ENCODE assay signal across 8 cellular contexts in the genomic region with DNA sequence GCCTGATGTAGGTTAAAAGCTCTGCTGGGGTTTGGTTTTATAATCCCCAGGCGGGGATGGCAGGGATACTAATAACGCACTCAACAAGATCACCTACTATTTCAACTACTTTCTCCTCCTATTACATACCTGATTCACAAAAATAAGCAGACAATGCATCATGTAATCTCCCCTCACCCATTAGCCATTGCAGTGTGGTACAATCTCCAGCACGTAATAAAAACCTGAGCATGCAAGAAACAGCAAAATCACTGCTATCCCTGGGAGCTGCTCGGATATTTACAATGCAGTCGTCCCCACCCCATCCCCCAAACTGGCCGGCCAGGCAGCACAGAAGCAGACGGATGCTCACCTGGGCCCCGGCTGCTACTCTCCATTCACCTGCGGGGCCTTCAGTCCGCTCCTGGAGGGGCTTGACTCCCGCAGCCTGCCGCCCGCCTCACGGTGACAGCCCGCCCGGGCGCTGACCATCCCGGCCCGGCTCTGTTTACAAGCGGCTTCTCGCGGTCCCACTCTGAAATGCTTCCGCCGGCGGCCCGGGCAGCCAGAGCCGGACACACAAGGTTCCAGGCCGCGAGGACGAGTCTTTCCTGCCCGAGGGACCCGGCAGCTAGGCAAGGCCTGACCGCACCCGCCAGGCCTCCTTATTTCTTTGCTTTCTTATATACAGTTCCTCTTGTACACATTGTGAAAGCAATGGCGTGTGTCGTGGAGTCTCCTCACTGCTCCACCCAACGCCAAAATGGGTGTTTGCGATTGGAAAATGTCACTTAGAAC. TPM values are rescaled to one million over a fixed set of nuclear protein-coding genes. Genes with fewer than 3 reads are reported as not detected.
A peak's percentile ranks its signal among the peaks of the same experiment; 100 is the strongest.
DNase-seq lines count a peak whose midpoint lies in the region; ATAC-seq, FAIRE-seq and TF ChIP-seq lines count a peak whose summit lies in the region.

A gene with protein sequence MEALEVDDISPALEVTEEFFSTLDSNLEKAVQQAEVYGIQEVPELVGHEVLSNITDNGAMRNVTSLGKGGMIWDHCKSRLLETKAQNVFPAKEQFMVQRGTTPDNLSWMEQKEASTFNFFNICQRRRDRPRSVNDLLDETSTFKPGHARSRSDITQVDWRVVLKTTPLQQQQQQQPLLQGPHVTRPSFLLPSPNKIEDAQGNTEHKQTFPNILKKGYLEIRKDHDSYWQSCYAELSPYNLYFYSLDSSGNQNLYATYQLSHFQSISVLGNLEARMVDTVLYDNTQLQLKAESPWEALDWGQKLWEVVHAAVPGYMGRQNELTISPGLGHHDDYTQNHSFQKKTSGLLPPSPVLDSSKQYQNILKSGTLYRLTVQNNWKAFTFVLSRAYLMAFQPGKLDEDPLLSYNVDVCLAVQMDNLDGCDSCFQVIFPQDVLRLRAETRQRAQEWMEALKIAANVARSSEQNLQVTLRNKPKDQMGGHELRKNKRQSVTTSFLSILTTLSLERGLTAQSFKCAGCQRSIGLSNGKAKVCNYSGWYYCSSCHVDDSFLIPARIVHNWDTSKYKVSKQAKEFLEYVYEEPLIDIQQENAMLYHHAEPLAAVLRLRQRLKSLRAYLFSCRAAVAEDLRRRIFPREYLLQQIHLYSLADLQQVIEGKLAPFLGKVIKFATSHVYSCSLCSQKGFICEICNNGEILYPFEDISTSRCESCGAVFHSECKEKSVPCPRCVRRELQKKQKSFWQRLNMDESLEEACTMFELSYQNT (minus strand): TSS at position 491 of the 777 bp plus-strand sequence. CDS start 23,888 bp downstream, outside the sequence.

- intact Hi-C loops in dendritic cell treated with granulocyte-macrophage colony-stimulating factor and Interleukin-4, amounts not matched to agents 40 ng/mL and 50 ng/mL, for 4 days (cut with micrococcal nuclease) = loop anchor here (10.0 kb wide), 1 partner anchor 400 kb away; a partner anchor contains a TSS
- intact Hi-C loops in HepG2 (cut with micrococcal nuclease; ENCODE audit: unreplicated experiment) = no loop called here

- POLR2A ChIA-PET in activated CD4-positive, alpha-beta T cell treated with anti-CD3 and anti-CD28 coated beads, Interleukin-2, amount 10 ng/mL, durations not matched to agents 7 days and 5 days (lab: Charles Lee) = interaction anchor here (0.6 to 0.8 kb wide), 2 partner anchors 457 to 860 kb away, joined by 3 to 5 read pairs; no protein-coding TSS in a partner anchor
- POLR2A ChIA-PET in HepG2 (lab: Yijun Ruan, JAX) = interaction anchor here (0.6 to 2.5 kb wide), 21 partner anchors 9 to 495 kb away, joined by 3 to 16 read pairs (median 5); a partner anchor contains a TSS

- peak within 1 kb of the TSS; percentile 94 for H3K4me3 Mint-ChIP-seq in activated CD4-positive, alpha-beta T cell treated with anti-CD3 and anti-CD28 coated beads, Interleukin-2, amount 10 ng/mL, durations not matched to agents 7 days and 5 days
- peak within 1 kb of the TSS; percentile 91 for H3K4me3 Mint-ChIP-seq in dendritic cell treated with granulocyte-macrophage colony-stimulating factor and Interleukin-4, amounts not matched to agents 40 ng/mL and 50 ng/mL, for 4 days

- no peaks in the 10 kb centered on the region; a peak in 1 of 5 replicates for H3K27me3 ChIP-seq in HepG2 (ENCODE audit: control insufficient read depth in 1 of 2, insufficient read depth in 2 of 2, low read length in 2 of 2)

- peak within 1 kb of the TSS; percentile 90 for H3K4me3 ChIP-seq in AG10803 (ENCODE audit: low read length)
- H3K4me3 ChIP-seq in HepG2 (replicated peaks in 1 of 3; ENCODE audit: insufficient read depth in 1 of 3, low read depth in 2 of 3, low read length in 3 of 3) = peak within 1 kb of the TSS; percentile 86 to 93 (median 87)

- peak; percentile 50 to 66; a peak in 3 of 4 replicates for TF ChIP-seq EP300 in HepG2 (IDR thresholded peaks at IDR 0.05; ENCODE audit: low read depth in 2 of 2, low read length in 2 of 2)
- TF ChIP-seq EP300 in HepG2 (CRISPR knock-in tag; IDR thresholded peaks at IDR 0.05; ENCODE audit: borderline replicate concordance) = peak; percentile 79

- peak; percentile 80 to 90 for TF ChIP-seq POLR2A in HepG2 (IDR thresholded peaks at IDR 0.05; ENCODE audit: insufficient read depth in 1 of 2, low read depth in 2 of 2, low read length in 2 of 2)

- ATAC-seq in GM18873 (IDR thresholded peaks at IDR 0.05; ENCODE audit: low FRiP score, unreplicated experiment) = peak; percentile 83
- ATAC-seq in HG03135 (IDR thresholded peaks at IDR 0.05; ENCODE audit: unreplicated experiment) = peak; percentile 91
- ATAC-seq in HepG2 = peak; percentile 98

- 2% methylated on average over 25 of the region's 38 CpGs for WGBS in HepG2 (ENCODE audit: low lambda C conversion rate)

- peak within 1 kb of the TSS; percentile 98 for H2AFZ ChIP-seq in HepG2 (ENCODE audit: low read length)

- CTCF ChIA-PET in activated CD4-positive, alpha-beta T cell treated with anti-CD3 and anti-CD28 coated beads, Interleukin-2, amount 10 ng/mL, durations not matched to agents 7 days and 5 days (lab: Charles Lee) = interaction anchor here (0.6 to 1.5 kb wide), 3 partner anchors 16 to 259 kb away, joined by 3 to 8 read pairs (median 4); no protein-coding TSS in a partner anchor
- CTCF ChIA-PET in HepG2 (lab: Yijun Ruan, JAX; ENCODE audit: low intra/inter-chr PET ratio, low total read pairs) = no interaction called here

- no peaks in the 10 kb centered on the region for H3K9me3 ChIP-seq in HepG2 (ENCODE audit: low read length)

- H3K4me2 ChIP-seq in HepG2 (ENCODE audit: low read depth, low read length) = peak within 1 kb of the TSS; percentile 87

- H3K4me1 Mint-ChIP-seq in activated CD4-positive, alpha-beta T cell treated with anti-CD3 and anti-CD28 coated beads, Interleukin-2, amount 10 ng/mL, durations not matched to agents 7 days and 5 days = peaks cover 25% of the 10 kb centered on the region
- peaks cover 16% of the 10 kb centered on the region for H3K4me1 Mint-ChIP-seq in dendritic cell treated with granulocyte-macrophage colony-stimulating factor and Interleukin-4, amounts not matched to agents 40 ng/mL and 50 ng/mL, for 4 days (ENCODE audit: low read depth)

- no peak for TF ChIP-seq CTCF in AG10803 (conservative IDR thresholded peaks at IDR 0.05; ENCODE audit: low read length)
- peak; percentile 45 for TF ChIP-seq CTCF in HepG2 (CRISPR knock-in tag; IDR thresholded peaks at IDR 0.05)

- peak; percentile 77 for TF ChIP-seq RAD21 in HepG2 (CRISPR knock-in tag; IDR thresholded peaks at IDR 0.05)

- H3K27ac ChIP-seq in HepG2 (ENCODE audit: extremely low read length, insufficient read depth, low read length) = peak within 1 kb of the TSS; percentile 72

- H3K36me3 ChIP-seq in HepG2 (replicated peaks in 1 of 2; ENCODE audit: control insufficient read depth in 1 of 2, insufficient read depth in 2 of 2, low read length in 2 of 2) = 0 out of 5 replicates have a peak, but pooled peaks cover 0 to 3% of the 10 kb centered on the region in 2 experiments

- DNase-seq in AG10803 (ENCODE audit: low read depth) (peak; percentile 88), NCI-H460 (ENCODE audit: extremely low read depth, low read depth) (peak; percentile 73), HepG2 (ENCODE audit: low spot score) (peak; percentile 75)
- peak; percentile 74 for DNase-seq in activated CD4-positive, alpha-beta T cell treated with anti-CD3 and anti-CD28 coated beads, Interleukin-2, amount 10 ng/mL, durations not matched to agents 7 days and 5 days
- peak; percentile 78 for DNase-seq in stimulated activated CD4-positive, alpha-beta T cell treated with anti-CD3 and anti-CD28 coated beads, Interleukin-4, amount 100 ng/mL, for 1 hour

- H3K27me3 Mint-ChIP-seq in activated CD4-positive, alpha-beta T cell treated with anti-CD3 and anti-CD28 coated beads, Interleukin-2, amount 10 ng/mL, durations not matched to agents 7 days and 5 days = no peaks in the 10 kb centered on the region
- H3K27me3 Mint-ChIP-seq in dendritic cell treated with granulocyte-macrophage colony-stimulating factor and Interleukin-4, amounts not matched to agents 40 ng/mL and 50 ng/mL, for 4 days = no peaks in the 10 kb centered on the region

- TSS peak; percentile 76 for BruUV-seq in HepG2 (replicated peaks; lab: Mats Ljungman, UMichigan)

- H3K79me2 ChIP-seq in HepG2 (ENCODE audit: insufficient read depth, low read length) = peaks cover 6% of the 10 kb centered on the region

- no peak for FAIRE-seq in HepG2 (lab: Jason Lieb, UNC)

- H3K4me1 ChIP-seq in HepG2 (ENCODE audit: insufficient read depth, low read length) = peaks cover 21% of the 10 kb centered on the region

- H3K27ac Mint-ChIP-seq in activated CD4-positive, alpha-beta T cell treated with anti-CD3 and anti-CD28 coated beads, Interleukin-2, amount 10 ng/mL, durations not matched to agents 7 days and 5 days = peak within 1 kb of the TSS; percentile 93
- peak within 1 kb of the TSS; percentile 94 for H3K27ac Mint-ChIP-seq in dendritic cell treated with granulocyte-macrophage colony-stimulating factor and Interleukin-4, amounts not matched to agents 40 ng/mL and 50 ng/mL, for 4 days

- in situ Hi-C loops in HepG2 (cut with HindIII; ENCODE audit: extremely low pct_ligation_motif_present, low pct_unique_long_range_greater_than_20kb) = no loop called here

- H3K9ac ChIP-seq in HepG2 (ENCODE audit: insufficient read depth, low read depth, low read length) = peak within 1 kb of the TSS; percentile 79

- H4K20me1 ChIP-seq in HepG2 (ENCODE audit: insufficient read depth, low read length) = no peaks in the 10 kb centered on the region

- H3K36me3 Mint-ChIP-seq in activated CD4-positive, alpha-beta T cell treated with anti-CD3 and anti-CD28 coated beads, Interleukin-2, amount 10 ng/mL, durations not matched to agents 7 days and 5 days (ENCODE audit: low read depth) = peaks cover 2% of the 10 kb centered on the region
- peaks cover 13% of the 10 kb centered on the region for H3K36me3 Mint-ChIP-seq in dendritic cell treated with granulocyte-macrophage colony-stimulating factor and Interleukin-4, amounts not matched to agents 40 ng/mL and 50 ng/mL, for 4 days (ENCODE audit: low read depth)

- no peaks in the 10 kb centered on the region for H3K9me3 Mint-ChIP-seq in activated CD4-positive, alpha-beta T cell treated with anti-CD3 and anti-CD28 coated beads, Interleukin-2, amount 10 ng/mL, durations not matched to agents 7 days and 5 days
- no peaks in the 10 kb centered on the region for H3K9me3 Mint-ChIP-seq in dendritic cell treated with granulocyte-macrophage colony-stimulating factor and Interleukin-4, amounts not matched to agents 40 ng/mL and 50 ng/mL, for 4 days

RNA-seq across cellular contexts. Expression of the gene that starts here (rescaled TPM):
- 4.3 and 6.6 TPM in 2 replicates for total RNA-seq in NCI-H460 (2014; rRNA removed; shearing (Covaris generic))
- polyA plus RNA-seq in NCI-H460 (2014; cell fraction: nucleus; rRNA removed) = 1.1 and 3.9 TPM in 2 replicates
- total RNA-seq in activated CD4-positive, alpha-beta T cell treated with anti-CD3 and anti-CD28 coated beads, Interleukin-2, amount 10 ng/mL, durations not matched to agents 7 days and 5 days = 1 to 10 TPM; 6.7 to 7.7 TPM
- 4.5 and 5.3 TPM in 2 replicates for total RNA-seq in HepG2 (2016; rRNA removed; fragmentation: Illumina TruSeq; extraction: Trizol)
- total RNA-seq in HepG2 (2016; cell fraction: cytosol; rRNA removed; fragmentation: Illumina TruSeq; extraction: Trizol; ENCODE audit: low read depth) = 19.1 and 24.9 TPM in 2 replicates
- total RNA-seq in HepG2 (2016; cell fraction: insoluble cytoplasmic fraction; rRNA removed; fragmentation: Illumina TruSeq; extraction: Trizol) = 4.0 and 4.2 TPM in 2 replicates
- 9.1 TPM in 2 replicates for total RNA-seq in HepG2 (2016; cell fraction: membrane; rRNA removed; fragmentation: Illumina TruSeq; extraction: Trizol)
- 7.9 and 8.6 TPM in 2 replicates for total RNA-seq in HepG2 (2016; cell fraction: nucleus; rRNA removed; fragmentation: Illumina TruSeq; extraction: Trizol)
- 4.7 and 4.8 TPM in 2 replicates for polyA plus RNA-seq in HepG2 (2011; rRNA removed)
- 3.0 and 4.7 TPM in 2 replicates for polyA plus RNA-seq in HepG2 (2011; cell fraction: cytosol; rRNA removed)
- 4.5 and 5.0 TPM in 2 replicates for polyA plus RNA-seq in HepG2 (2011; cell fraction: nucleus; rRNA removed)
- 6.4 and 7.3 TPM in 2 replicates for polyA plus RNA-seq in HepG2 (2012)
- polyA plus RNA-seq in HepG2 (2016; cell fraction: cytosol; fragmentation: Illumina TruSeq; extraction: Trizol; ENCODE audit: low read depth) = 0.14 and 0.26 TPM in 2 replicates
- polyA plus RNA-seq in HepG2 (2016; cell fraction: insoluble cytoplasmic fraction; fragmentation: Illumina TruSeq; extraction: Trizol; ENCODE audit: low read depth) = 2.9 and 3.9 TPM in 2 replicates
- polyA plus RNA-seq in HepG2 (2016; cell fraction: membrane; fragmentation: Illumina TruSeq; extraction: Trizol; ENCODE audit: low read depth) = 0.42 and 0.61 TPM in 2 replicates
- polyA plus RNA-seq in HepG2 (2016; cell fraction: nucleus; fragmentation: Illumina TruSeq; extraction: Trizol; ENCODE audit: insufficient read depth, low read depth) = 3.7 and 4.4 TPM in 2 replicates
- polyA minus RNA-seq in HepG2 (2011; rRNA and poly(A)+ RNA removed; ENCODE audit: low replicate concordance) = 10.7 and 19.7 TPM in 2 replicates
- 8.7 and 9.8 TPM in 2 replicates for polyA minus RNA-seq in HepG2 (2011; cell fraction: cytosol; rRNA and poly(A)+ RNA removed)
- polyA minus RNA-seq in HepG2 (2011; cell fraction: nucleus; rRNA and poly(A)+ RNA removed) = 24.7 and 30.6 TPM in 2 replicates

Comparison
In these comparisons a context has a peak if more than half of its experiments do, and no peak if none do; other contexts are left out.
1. Peak in every context shown above with its lines: DNase-seq, ATAC-seq, H3K4me3 ChIP-seq and H3K27ac ChIP-seq.